In the genomic region with DNA sequence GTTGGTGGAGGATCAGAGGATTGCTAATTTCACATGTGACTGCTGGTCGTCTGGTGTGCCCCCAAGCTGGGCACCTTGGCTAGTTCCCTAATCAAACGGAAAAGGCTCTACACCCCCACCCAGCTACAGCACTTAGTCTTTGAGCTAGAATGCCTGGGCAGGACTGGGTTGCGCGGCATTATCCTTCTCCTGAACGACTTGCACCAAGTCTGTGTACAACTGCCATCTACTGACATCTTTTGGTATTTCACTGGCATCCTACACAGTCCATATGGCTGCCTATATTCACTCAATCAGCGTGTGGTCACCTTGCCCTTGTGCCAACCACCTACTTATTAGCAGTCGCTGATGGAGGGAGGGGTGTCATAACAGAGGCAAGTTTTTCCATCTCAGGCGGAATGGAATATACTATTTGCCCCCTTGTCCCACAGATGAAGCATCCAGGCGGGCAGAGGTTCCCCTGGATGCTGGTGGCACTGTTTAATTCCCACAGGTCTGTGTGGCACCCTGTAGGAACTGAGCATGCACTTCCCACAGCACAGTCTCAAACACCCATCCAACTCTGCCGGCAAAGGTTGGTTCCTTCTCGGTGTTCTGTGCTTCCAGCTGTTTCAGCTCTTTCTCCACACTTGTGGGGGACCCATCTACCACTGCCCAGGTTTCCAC, we compare ENCODE assay signal across 8 cellular contexts.
DNase-seq lines count a peak whose midpoint lies in the region; ATAC-seq and TF ChIP-seq lines count a peak whose summit lies in the region.

No MANE protein-coding gene starts in this region.

- DNase-seq in heart left ventricle = peak in 1 of 5 donors; percentile 11
- no peak for DNase-seq in left ventricle myocardium superior
- peak; percentile 19 for DNase-seq in HS-27A (ENCODE audit: low read depth)
- DNase-seq in RWPE2 (ENCODE audit: low spot score) = no peak
- DNase-seq in brain microvascular endothelial cell = peak; percentile 75
- DNase-seq in left colon = peak; percentile 52 to 53
- DNase-seq in stimulated activated CD8-positive, alpha-beta memory T cell treated with anti-CD3 and anti-CD28 coated beads, Interleukin-12 subunit alpha, Interleukin-12 subunit beta, amount 100 ng/mL, for 1 hour (ENCODE audit: low read depth) = peak; percentile 13

- H3K4me3 ChIP-seq in heart left ventricle (no peak overlapping the region), RWPE2 (ENCODE audit: severe bottlenecking) (no peak overlapping the region), brain microvascular endothelial cell (ENCODE audit: low read depth, low read length) (no peak overlapping the region)

- H3K27me3 ChIP-seq in heart left ventricle (no peaks in the 10 kb centered on the region), RWPE2 (ENCODE audit: insufficient read depth, poor library complexity, severe bottlenecking) (no peaks in the 10 kb centered on the region), brain microvascular endothelial cell (replicated peaks) (no peaks in the 10 kb centered on the region)

- H3K9me3 ChIP-seq in heart left ventricle (no peaks in the 10 kb centered on the region), RWPE2 (ENCODE audit: severe bottlenecking) (no peaks in the 10 kb centered on the region)

- in situ Hi-C loops in brain microvascular endothelial cell (cut with HindIII; ENCODE audit: low pct_ligation_motif_present, low sequenced_read_pairs) = no loop called here

- TF ChIP-seq CTCF in heart left ventricle (IDR thresholded peaks at IDR 0.05) (peak in 11 of 12 donors; percentile 35 to 58 (median 45)), RWPE2 (IDR thresholded peaks at IDR 0.05; ENCODE audit: poor library complexity, severe bottlenecking) (peak; percentile 68), brain microvascular endothelial cell (IDR thresholded peaks at IDR 0.05; ENCODE audit: low read depth, low read length, missing control alignments) (peak; percentile 73)

- H3K36me3 ChIP-seq in heart left ventricle (no peaks in the 10 kb centered on the region), RWPE2 (ENCODE audit: low read depth) (no peaks in the 10 kb centered on the region), brain microvascular endothelial cell (replicated peaks) (no peaks in the 10 kb centered on the region)

- ATAC-seq in heart left ventricle (peak in 3 of 4 donors; percentile 68 to 73 (median 71)), left ventricle myocardium superior (no peak), GM21576 (IDR thresholded peaks at IDR 0.05; ENCODE audit: unreplicated experiment) (peak; percentile 94), RWPE2 (ENCODE audit: low read depth) (peak; percentile 81), left colon (peak; percentile 97)

- no peak for TF ChIP-seq POLR2A in heart left ventricle (IDR thresholded peaks at IDR 0.05)

- intact Hi-C loops in heart left ventricle (cut with DNase I) = no loop called here
- intact Hi-C loops in left ventricle myocardium superior (cut with micrococcal nuclease) = no loop called here
- intact Hi-C loops in left colon (cut with DNase I, micrococcal nuclease) = loop anchor here in 1 of 2 donors (5.0 kb wide), 1 partner anchor 36 kb away; no protein-coding TSS in a partner anchor

- no peak overlapping the region for H3K27ac ChIP-seq in heart left ventricle
- H3K27ac ChIP-seq in RWPE2 (ENCODE audit: poor library complexity, severe bottlenecking) = no peak overlapping the region
- no peak overlapping the region for H3K27ac ChIP-seq in brain microvascular endothelial cell

- WGBS in heart left ventricle, 4 donors = 43 to 56% (median 51%) methylated on average over 11 of the region's 11 CpGs

- H3K4me1 ChIP-seq in heart left ventricle (peaks cover 0 to 5% (median 0%) of the 10 kb centered on the region in 12 donors), RWPE2 (ENCODE audit: insufficient read depth, poor library complexity, severe bottlenecking) (no peaks in the 10 kb centered on the region)

Comparison
In these comparisons a context has a peak if more than half of its experiments do, and no peak if none do; other contexts are left out.
1. DNase-seq: peak in HS-27A (single experiment), brain microvascular endothelial cell (single experiment), left colon (2 of 2) and stimulated activated CD8-positive, alpha-beta memory T cell treated with anti-CD3 and anti-CD28 coated beads, Interleukin-12 subunit alpha, Interleukin-12 subunit beta, amount 100 ng/mL, for 1 hour (single experiment); none in left ventricle myocardium superior (single experiment) and RWPE2 (single experiment).
2. Peak in every context shown above with its lines, with median percentiles within 50 percentile points of each other: CTCF ChIP-seq.